In genomic region chr3:48268381-48268935, GRCh38 we compare ENCODE assay signal across 10 cellular contexts. TPM values are rescaled to one million over a fixed set of nuclear protein-coding genes. Genes with fewer than 3 reads are reported as not detected.
DNase-seq lines count a peak whose midpoint lies in the region; ATAC-seq lines count a peak whose summit lies in the region.
"Had no signal": no experiment of that assay in that cellular context is flagged by ENCODE, and none has a peak within 500 bp of the region (broad histone marks: within the 10 kb centered on the region; RNA-seq: fewer than 3 reads in every experiment).

No MANE protein-coding gene starts in this region.

- H3K4me1 ChIP-seq in trophoblast cell (ENCODE audit: control insufficient read depth in 1 of 2, insufficient read depth in 2 of 2, low read length in 2 of 2): no peaks in the 10 kb centered on the region

- no peak overlapping the region for H2AK5ac ChIP-seq in trophoblast cell (ENCODE audit: low read length)

- H3K79me1 ChIP-seq in trophoblast cell (ENCODE audit: low read length): no peaks in the 10 kb centered on the region

- no peak overlapping the region for H2BK120ac ChIP-seq in trophoblast cell (ENCODE audit: insufficient read depth, low read length, poor library complexity)

- H4K91ac ChIP-seq in trophoblast cell (ENCODE audit: low read depth, low read length): no peak overlapping the region

- POLR2A ChIA-PET in naive thymus-derived CD8-positive, alpha-beta T cell (lab: Charles Lee): interaction anchor here (0.6 to 3.4 kb wide), 8 partner anchors 22 to 289 kb away, joined by 3 to 26 read pairs (median 5); partner anchors contain the start of genes NME6, PFKFB4 and ZNF589

- H4K8ac ChIP-seq in trophoblast cell (ENCODE audit: low read depth, low read length): no peak overlapping the region

- no peaks in the 10 kb centered on the region for H3K27me3 ChIP-seq in trophoblast cell (ENCODE audit: insufficient read depth, low read length)
- H3K27me3 ChIP-seq: BLaER1 treated with 17β-estradiol and CSF1 and Interleukin-3, amounts not matched to agents 10 nM and 100 nM had no signal

- ATAC-seq in naive thymus-derived CD8-positive, alpha-beta T cell: peak; percentile 96 to 97

- no peak overlapping the region for H2AFZ ChIP-seq in trophoblast cell (ENCODE audit: insufficient read depth, low read length, poor library complexity)

- H3K4me3 ChIP-seq in trophoblast cell (ENCODE audit: low read depth, low read length): no peak overlapping the region
- H3K4me3 ChIP-seq: BLaER1 treated with 17β-estradiol and CSF1 and Interleukin-3, amounts not matched to agents 10 nM and 100 nM had no signal

- peak overlapping the region; percentile 65 to 89 (median 82) for H3K4me3 Mint-ChIP-seq in naive thymus-derived CD8-positive, alpha-beta T cell

- H3K4me2 ChIP-seq in trophoblast cell (ENCODE audit: low read length): no peak overlapping the region
- H3K4me2 ChIP-seq: BLaER1 treated with 17β-estradiol and CSF1 and Interleukin-3, amounts not matched to agents 10 nM and 100 nM had no signal

- DNase-seq in A172 (ENCODE audit: low spot score): peak; percentile 16
- peak; percentile 82 for DNase-seq in NCI-H69 (lab: John Stamatoyannopoulos, UW)
- DNase-seq in activated effector memory CD4-positive, alpha-beta T cell treated with Interleukin-2 at 50 U/mL for 16 hours: peak; percentile 72
- DNase-seq in naive thymus-derived CD8-positive, alpha-beta T cell: peak; percentile 48 to 88 (median 80)
- DNase-seq in stimulated activated naive CD4-positive, alpha-beta T cell treated with Interleukin-2 at 50 U/mL for 16 hours (lab: John Stamatoyannopoulos, UW): peak; percentile 87
- no peak for DNase-seq in GM03348 (ENCODE audit: low spot score)
- DNase-seq in trophoblast cell: no peak
- DNase-seq in globus pallidus (ENCODE audit: low spot score): no peak

- no peak overlapping the region for H3K27ac ChIP-seq in trophoblast cell (ENCODE audit: low read depth, low read length)
- H3K27ac ChIP-seq: BLaER1 treated with 17β-estradiol and CSF1 and Interleukin-3, amounts not matched to agents 10 nM and 100 nM had no signal

- peak overlapping the region; percentile 84 to 99 (median 93) for H3K27ac Mint-ChIP-seq in naive thymus-derived CD8-positive, alpha-beta T cell

- peaks cover 8% of the 10 kb centered on the region for H3K9me3 ChIP-seq in trophoblast cell (ENCODE audit: insufficient read depth, low read depth, low read length)

- no peaks in the 10 kb centered on the region for H3K79me2 ChIP-seq in trophoblast cell (ENCODE audit: control insufficient read depth, insufficient read depth, low read length, poor library complexity)

- H3K9me3 Mint-ChIP-seq in naive thymus-derived CD8-positive, alpha-beta T cell: no peaks in the 10 kb centered on the region

- no peak overlapping the region for H3K23ac ChIP-seq in trophoblast cell (ENCODE audit: low read length)

- H3K9ac ChIP-seq in trophoblast cell (ENCODE audit: low read length): no peak overlapping the region

- no peak overlapping the region for H2BK12ac ChIP-seq in trophoblast cell (ENCODE audit: low read length)

- H3K36me3 ChIP-seq in trophoblast cell (ENCODE audit: control insufficient read depth in 1 of 2, insufficient read depth in 2 of 2, low read length in 2 of 2): peaks cover 5 to 13% of the 10 kb centered on the region in 2 experiments

- H3K27me3 Mint-ChIP-seq in naive thymus-derived CD8-positive, alpha-beta T cell: no peaks in the 10 kb centered on the region

- no peak overlapping the region for H4K12ac ChIP-seq in trophoblast cell (ENCODE audit: low read depth, low read length)

- H3K18ac ChIP-seq in trophoblast cell (ENCODE audit: low read length): no peak overlapping the region

- H2BK5ac ChIP-seq in trophoblast cell (ENCODE audit: low read depth, low read length, poor library complexity): no peak overlapping the region

- no peak overlapping the region for H3K4ac ChIP-seq in trophoblast cell (ENCODE audit: low read depth, low read length)

- H3K14ac ChIP-seq in trophoblast cell (ENCODE audit: low read length): no peak overlapping the region

- no CpG with 5 or more reads among the region's 13 CpGs for WGBS in trophoblast cell (ENCODE audit: extremely low coverage, insufficient coverage, insufficient read length)

- H3K4me1 Mint-ChIP-seq in naive thymus-derived CD8-positive, alpha-beta T cell: peaks cover 17 to 35% (median 32%) of the 10 kb centered on the region in 4 donors

- H3K36me3 Mint-ChIP-seq in naive thymus-derived CD8-positive, alpha-beta T cell: peaks cover 0 to 26% (median 5%) of the 10 kb centered on the region in 3 donors

RNA-seq across cellular contexts. Expression of gene ZNF589, which starts 27.6 kb away (rescaled TPM):
- 2.3 and 3.9 TPM in 2 replicates for total RNA-seq in A172 (2014; rRNA removed; shearing (Covaris generic))
- total RNA-seq in naive thymus-derived CD8-positive, alpha-beta T cell: 10 to 100 TPM; 37.6 to 39.2 TPM
- 1 to 10 TPM; 4.7 to 9.7 (median 6.6) TPM for polyA plus RNA-seq in naive thymus-derived CD8-positive, alpha-beta T cell
- 4.0 and 4.1 TPM in 2 replicates for polyA plus RNA-seq in trophoblast cell (2013)

RNA-seq across cellular contexts. Expression of gene NME6, which starts 32.7 kb away (rescaled TPM):
- 10.9 and 11.9 TPM in 2 replicates for total RNA-seq in A172 (2014; rRNA removed; shearing (Covaris generic))
- 10 to 100 TPM; 34.3 to 40.4 TPM for total RNA-seq in naive thymus-derived CD8-positive, alpha-beta T cell
- polyA plus RNA-seq in naive thymus-derived CD8-positive, alpha-beta T cell: 10 to 100 TPM; 47.7 to 50.3 (median 48.6) TPM
- 13.8 and 14.4 TPM in 2 replicates for polyA plus RNA-seq in trophoblast cell (2013)

RNA-seq across cellular contexts. Expression of gene CAMP, which starts 45.2 kb away (rescaled TPM):
- total RNA-seq in A172 (2014; rRNA removed; shearing (Covaris generic)): not detected in 2 replicates
- total RNA-seq in naive thymus-derived CD8-positive, alpha-beta T cell: not detected
- not detected for polyA plus RNA-seq in naive thymus-derived CD8-positive, alpha-beta T cell
- not detected in 2 replicates for polyA plus RNA-seq in trophoblast cell (2013)
- total RNA-seq: M059J had no signal

Comparison
In these comparisons a context has a peak if more than half of its experiments do, and no peak if none do; other contexts are left out.
1. DNase-seq: peak in A172 (single experiment), NCI-H69 (single experiment), activated effector memory CD4-positive, alpha-beta T cell treated with Interleukin-2 at 50 U/mL for 16 hours (single experiment), naive thymus-derived CD8-positive, alpha-beta T cell (10 of 10) and stimulated activated naive CD4-positive, alpha-beta T cell treated with Interleukin-2 at 50 U/mL for 16 hours (single experiment); none in GM03348 (single experiment), trophoblast cell (0 of 2) and globus pallidus (single experiment).